Comparison of ENCODE assay signal across 8 cellular contexts in genomic region chr6:31663961-31664789, GRCh38. TPM values are rescaled to one million over a fixed set of nuclear protein-coding genes. Genes with fewer than 3 reads are reported as not detected.
DNase-seq lines count a peak whose midpoint lies in the region; ATAC-seq, FAIRE-seq and TF ChIP-seq lines count a peak whose summit lies in the region.

No MANE protein-coding gene starts in this region.

- peaks cover 53% of the 10 kb centered on the region for H3K4me1 ChIP-seq in CD8-positive, alpha-beta T cell (ENCODE audit: insufficient read depth, low read length)
- H3K4me1 ChIP-seq in hepatocyte (ENCODE audit: insufficient read depth) (peaks cover 26% of the 10 kb centered on the region), small intestine (ENCODE audit: control insufficient read depth in 2 of 2, insufficient read depth in 1 of 2, low read depth in 1 of 2, low read length in 1 of 2) (peaks cover 0 to 12% of the 10 kb centered on the region in 2 donors)

- peak overlapping the region; percentile 98 for H3K27ac Mint-ChIP-seq in CD8-positive, alpha-beta T cell
- peak overlapping the region; percentile 92 to 99 (median 98) for H3K27ac Mint-ChIP-seq in IgD-negative memory B cell
- peak overlapping the region; percentile 94 to 99 for H3K27ac Mint-ChIP-seq in activated naive CD4-positive, alpha-beta T cell treated with anti-CD3 and anti-CD28 coated beads, Interleukin-2, amount 50 U/mL, for 72 hours

- peaks cover 5% of the 10 kb centered on the region for H4K20me1 ChIP-seq in hepatocyte (ENCODE audit: insufficient read depth, poor library complexity, severe bottlenecking)

- no peaks in the 10 kb centered on the region for H3K27me3 Mint-ChIP-seq in CD8-positive, alpha-beta T cell (ENCODE audit: low read depth)
- peaks cover 1% of the 10 kb centered on the region for H3K27me3 Mint-ChIP-seq in IgD-negative memory B cell

- H3K4me3 ChIP-seq in CD8-positive, alpha-beta T cell (ENCODE audit: low read depth, low read length) = peak overlapping the region; percentile 94
- H3K4me3 ChIP-seq in hepatocyte (peak overlapping the region; percentile 47), small intestine (ENCODE audit: low read depth in 1 of 2, low read length in 2 of 2) (peak overlapping the region; percentile 42 to 85)

- peaks cover 70% of the 10 kb centered on the region for H3K4me1 Mint-ChIP-seq in CD8-positive, alpha-beta T cell (ENCODE audit: low read depth)
- peaks cover 28 to 58% (median 41%) of the 10 kb centered on the region in 3 donors for H3K4me1 Mint-ChIP-seq in IgD-negative memory B cell

- TF ChIP-seq CTCF in CD8-positive, alpha-beta T cell (IDR thresholded peaks at IDR 0.05) = no peak
- TF ChIP-seq CTCF in hepatocyte (IDR thresholded peaks at IDR 0.05; ENCODE audit: poor library complexity) = no peak

- POLR2A ChIA-PET in CD8-positive, alpha-beta T cell (lab: Charles Lee) = interaction anchor here (0.9 to 7.9 kb wide), 13 partner anchors 11 to 234 kb away, joined by 3 to 130 read pairs (median 4); partner anchors contain the start of genes ABHD16A, APOM, BAG6 and DDX39B

- peaks cover 76% of the 10 kb centered on the region for H3K79me2 ChIP-seq in hepatocyte

- intact Hi-C loops in CD8-positive, alpha-beta T cell (cut with DNase I, micrococcal nuclease) = loop anchor here (2.0 to 10.0 kb wide), 4 partner anchors 75 to 1599 kb away; partner anchors contain the start of genes ATF6B (in 1 of the 2), POLR1H (in 1 of the 2) and PPP1R11 (in 1 of the 2)

- H3K9me2 ChIP-seq in hepatocyte (replicated peaks; ENCODE audit: insufficient read depth) = no peaks in the 10 kb centered on the region

- 35% methylated on average over 17 of the region's 17 CpGs for WGBS in hepatocyte (ENCODE audit: low lambda C conversion rate, missing lambda C conversion rate)
- WGBS in small intestine, 3 donors = 6 to 12% (median 11%) methylated on average over 14 to 17 of the region's 17 CpGs

- CTCF ChIA-PET in CD8-positive, alpha-beta T cell (lab: Charles Lee) = interaction anchor here (0.8 to 5.2 kb wide), 5 partner anchors 10 to 288 kb away, joined by 3 to 44 read pairs (median 3); partner anchors contain the start of genes APOM and BAG6

- H3K4me3 Mint-ChIP-seq in CD8-positive, alpha-beta T cell = peak overlapping the region; percentile 95
- peak overlapping the region; percentile 92 to 98 (median 94) for H3K4me3 Mint-ChIP-seq in IgD-negative memory B cell

- no peak for DNase-seq in CD8-positive, alpha-beta T cell
- DNase-seq in activated naive CD4-positive, alpha-beta T cell treated with anti-CD3 and anti-CD28 coated beads, Interleukin-2, amount 50 U/mL, for 72 hours (ENCODE audit: low spot score in 2 of 2) = no peak
- peak; percentile 44 for DNase-seq in hepatocyte (ENCODE audit: low spot score)
- peak; percentile 51 for DNase-seq in small intestine
- no peak for DNase-seq in NCI-H187 (lab: John Stamatoyannopoulos, UW)

- no peak for FAIRE-seq in small intestine (lab: Jason Lieb, UNC)

- no peaks in the 10 kb centered on the region for H3K9me3 Mint-ChIP-seq in CD8-positive, alpha-beta T cell
- H3K9me3 Mint-ChIP-seq in IgD-negative memory B cell = no peaks in the 10 kb centered on the region
- no peaks in the 10 kb centered on the region for H3K9me3 Mint-ChIP-seq in activated naive CD4-positive, alpha-beta T cell treated with anti-CD3 and anti-CD28 coated beads, Interleukin-2, amount 50 U/mL, for 72 hours

- peak overlapping the region; percentile 96 for H3K27ac ChIP-seq in CD8-positive, alpha-beta T cell (ENCODE audit: low read depth, low read length)
- H3K27ac ChIP-seq in hepatocyte (peak overlapping the region; percentile 93), small intestine (ENCODE audit: low read depth in 1 of 2, low read length in 1 of 2) (peak overlapping the region; percentile 79 to 97)

- peak overlapping the region; percentile 81 for H3K4me2 ChIP-seq in hepatocyte

- H3K36me3 ChIP-seq in CD8-positive, alpha-beta T cell (ENCODE audit: insufficient read depth, low read length) = peaks cover 17% of the 10 kb centered on the region
- H3K36me3 ChIP-seq in hepatocyte (replicated peaks; ENCODE audit: insufficient read depth, low read depth) = no peaks in the 10 kb centered on the region
- H3K36me3 ChIP-seq in small intestine (ENCODE audit: control insufficient read depth in 2 of 2, insufficient read depth in 2 of 2, low read length in 2 of 2) = peaks cover 8 to 15% of the 10 kb centered on the region in 2 donors

- peak overlapping the region; percentile 60 for H2AFZ ChIP-seq in hepatocyte

- H3K36me3 Mint-ChIP-seq in CD8-positive, alpha-beta T cell = peaks cover 64% of the 10 kb centered on the region
- peaks cover 2% of the 10 kb centered on the region for H3K36me3 Mint-ChIP-seq in IgD-negative memory B cell
- peaks cover 55 to 64% of the 10 kb centered on the region in 2 donors for H3K36me3 Mint-ChIP-seq in activated naive CD4-positive, alpha-beta T cell treated with anti-CD3 and anti-CD28 coated beads, Interleukin-2, amount 50 U/mL, for 72 hours

- H3K9me3 ChIP-seq in CD8-positive, alpha-beta T cell (ENCODE audit: low read length) = no peaks in the 10 kb centered on the region
- no peaks in the 10 kb centered on the region for H3K9me3 ChIP-seq in hepatocyte (ENCODE audit: low read depth)
- H3K9me3 ChIP-seq in small intestine (ENCODE audit: control insufficient read depth, low read depth) = no peaks in the 10 kb centered on the region

- H3K27me3 ChIP-seq in CD8-positive, alpha-beta T cell (ENCODE audit: insufficient read depth, low read length) = no peaks in the 10 kb centered on the region
- H3K27me3 ChIP-seq in hepatocyte (no peaks in the 10 kb centered on the region), small intestine (ENCODE audit: control insufficient read depth in 2 of 2, insufficient read depth in 2 of 2, low read length in 2 of 2) (no peaks in the 10 kb centered on the region)

- ATAC-seq in CD8-positive, alpha-beta T cell = no peak
- ATAC-seq in activated naive CD4-positive, alpha-beta T cell treated with anti-CD3 and anti-CD28 coated beads, Interleukin-2, amount 50 U/mL, for 72 hours = no peak
- ATAC-seq in HG03565 (IDR thresholded peaks at IDR 0.05; ENCODE audit: unreplicated experiment) = no peak
- no peak for ATAC-seq in HG03280 (IDR thresholded peaks at IDR 0.05; ENCODE audit: unreplicated experiment)

RNA-seq across cellular contexts. Expression of gene GPANK1, which starts 0.6 kb away (rescaled TPM):
- 10 to 100 TPM in 1 of 2 experiments, 1 to 10 TPM in 1; 9.8 to 10.8 TPM for total RNA-seq in CD8-positive, alpha-beta T cell
- polyA plus RNA-seq in IgD-negative memory B cell = 24.1 TPM
- total RNA-seq in activated naive CD4-positive, alpha-beta T cell treated with anti-CD3 and anti-CD28 coated beads, Interleukin-2, amount 50 U/mL, for 72 hours = 10 to 100 TPM; 36.2 to 39.0 TPM
- total RNA-seq in hepatocyte = 11.5 and 18.1 TPM in 2 replicates
- polyA plus RNA-seq in hepatocyte = 18.5 and 23.8 TPM in 2 replicates
- 10 to 100 TPM; 14.8 to 30.2 (median 19.2) TPM for polyA plus RNA-seq in small intestine

RNA-seq across cellular contexts. Expression of gene CSNK2B, which starts 1.7 kb away (rescaled TPM):
- 10 to 100 TPM; 80.9 to 86.1 TPM for total RNA-seq in CD8-positive, alpha-beta T cell
- 268 TPM for polyA plus RNA-seq in IgD-negative memory B cell
- 100 to 1,000 TPM; 242 to 251 TPM for total RNA-seq in activated naive CD4-positive, alpha-beta T cell treated with anti-CD3 and anti-CD28 coated beads, Interleukin-2, amount 50 U/mL, for 72 hours
- total RNA-seq in hepatocyte = 155 and 185 TPM in 2 replicates
- 181 and 202 TPM in 2 replicates for polyA plus RNA-seq in hepatocyte
- 100 to 1,000 TPM; 185 to 231 (median 223) TPM for polyA plus RNA-seq in small intestine

RNA-seq across cellular contexts. Expression of gene C6orf47, which starts 3.6 kb away (rescaled TPM):
- 10 to 100 TPM; 13.3 to 13.4 TPM for total RNA-seq in CD8-positive, alpha-beta T cell
- polyA plus RNA-seq in IgD-negative memory B cell (28.1 TPM), hepatocyte (19.8 and 25.4 TPM in 2 replicates), small intestine (10 to 100 TPM; 17.3 to 29.1 (median 23.0) TPM)
- total RNA-seq in activated naive CD4-positive, alpha-beta T cell treated with anti-CD3 and anti-CD28 coated beads, Interleukin-2, amount 50 U/mL, for 72 hours = 10 to 100 TPM; 15.0 to 16.4 TPM
- total RNA-seq in hepatocyte = 21.3 and 23.3 TPM in 2 replicates

RNA-seq across cellular contexts. Expression of gene LY6G5B, which starts 5.6 kb away (rescaled TPM):
- total RNA-seq in CD8-positive, alpha-beta T cell = 10 to 100 TPM; 30.6 to 31.7 TPM
- polyA plus RNA-seq in IgD-negative memory B cell (0.49 TPM), hepatocyte (14.9 and 18.9 TPM in 2 replicates), small intestine (1 to 10 TPM; 3.8 to 4.5 (median 3.9) TPM)
- total RNA-seq in activated naive CD4-positive, alpha-beta T cell treated with anti-CD3 and anti-CD28 coated beads, Interleukin-2, amount 50 U/mL, for 72 hours = 10 to 100 TPM; 23.4 to 26.5 TPM
- total RNA-seq in hepatocyte = 2.2 and 5.3 TPM in 2 replicates

RNA-seq across cellular contexts. Expression of gene APOM, which starts 8.5 kb away (rescaled TPM):
- total RNA-seq in CD8-positive, alpha-beta T cell = 1 to 10 TPM; 5.7 to 7.7 TPM
- 8.5 TPM for polyA plus RNA-seq in IgD-negative memory B cell
- 1 to 10 TPM; 2.6 to 2.7 TPM for total RNA-seq in activated naive CD4-positive, alpha-beta T cell treated with anti-CD3 and anti-CD28 coated beads, Interleukin-2, amount 50 U/mL, for 72 hours
- total RNA-seq in hepatocyte = 9.3 and 10.4 TPM in 2 replicates
- 28.2 and 40.7 TPM in 2 replicates for polyA plus RNA-seq in hepatocyte
- 1 to 10 TPM; 7.2 to 8.9 (median 7.4) TPM for polyA plus RNA-seq in small intestine

Comparison
In these comparisons a context has a peak if more than half of its experiments do, and no peak if none do; other contexts are left out.
1. DNase-seq: peak in hepatocyte (single experiment) and small intestine (single experiment); none in CD8-positive, alpha-beta T cell (0 of 7), activated naive CD4-positive, alpha-beta T cell treated with anti-CD3 and anti-CD28 coated beads, Interleukin-2, amount 50 U/mL, for 72 hours (0 of 2) and NCI-H187 (0 of 2).
2. Peak in every context shown above with its lines, with median percentiles within 50 percentile points of each other: H3K27ac ChIP-seq, H3K4me3 ChIP-seq and H3K27ac Mint-ChIP-seq.